Comparison of ENCODE assay signal across 8 cellular contexts in genomic region chr21:17512245-17513213, GRCh38. TPM values are rescaled to one million over a fixed set of nuclear protein-coding genes. Genes with fewer than 3 reads are reported as not detected.
A peak's percentile ranks its signal among the peaks of the same experiment; 100 is the strongest.
DNase-seq lines count a peak whose midpoint lies in the region; ATAC-seq, FAIRE-seq and TF ChIP-seq lines count a peak whose summit lies in the region.

CXADR (plus strand) TSS chr21:17513043; CDS start chr21:17513130, 87 bp downstream.

- peak within 1 kb of the TSS; percentile 81 for H3K4me3 Mint-ChIP-seq in activated CD4-positive, alpha-beta T cell treated with anti-CD3 and anti-CD28 coated beads for 36 hours

- H3K9me3 ChIP-seq in colonic mucosa (no peaks in the 10 kb centered on the region), HepG2 (ENCODE audit: low read length) (no peaks in the 10 kb centered on the region)

- TF ChIP-seq POLR2A in HepG2 (IDR thresholded peaks at IDR 0.05; ENCODE audit: insufficient read depth in 1 of 2, low read depth in 2 of 2, low read length in 2 of 2): peak; percentile 91 to 96

- H2AFZ ChIP-seq in HepG2 (ENCODE audit: low read length): no peak within 1 kb of the TSS

- peaks cover 4% of the 10 kb centered on the region for H3K27me3 ChIP-seq in colonic mucosa
- no peaks in the 10 kb centered on the region; a peak in 1 of 5 replicates for H3K27me3 ChIP-seq in HepG2 (ENCODE audit: control insufficient read depth in 1 of 2, insufficient read depth in 2 of 2, low read length in 2 of 2)

- H3K4me3 ChIP-seq in colonic mucosa (peak within 1 kb of the TSS; percentile 66), HepG2 (replicated peaks in 1 of 3; ENCODE audit: insufficient read depth in 1 of 3, low read depth in 2 of 3, low read length in 3 of 3) (peak within 1 kb of the TSS; percentile 85 to 96 (median 92))

- H4K20me1 ChIP-seq in HepG2 (ENCODE audit: insufficient read depth, low read length): peaks cover 19% of the 10 kb centered on the region

- WGBS in HepG2 (ENCODE audit: low lambda C conversion rate): 2% methylated on average over 21 of the region's 83 CpGs

- intact Hi-C loops in activated CD4-positive, alpha-beta T cell treated with anti-CD3 and anti-CD28 coated beads for 36 hours (cut with DNase I, micrococcal nuclease): loop anchor here (1.0 to 10.0 kb wide), 8 partner anchors 20 to 307 kb away; partner anchors contain the start of genes BTG3 (in 2 of the 2) and C21orf91 (in 1 of the 2)
- intact Hi-C loops in colonic mucosa (cut with DNase I) (no loop called here), HepG2 (cut with micrococcal nuclease; ENCODE audit: unreplicated experiment) (loop anchor here (1.0 to 2.0 kb wide), 6 partner anchors 14 to 125 kb away; no protein-coding TSS in a partner anchor)

- ATAC-seq in GM18502 (IDR thresholded peaks at IDR 0.05; ENCODE audit: poor library complexity, unreplicated experiment) (peak; percentile 94), HG02973 (IDR thresholded peaks at IDR 0.05; ENCODE audit: unreplicated experiment) (peak; percentile 82), HepG2 (peak; percentile 88)
- ATAC-seq in activated CD4-positive, alpha-beta T cell treated with anti-CD3 and anti-CD28 coated beads for 36 hours: peak; percentile 94

- TF ChIP-seq RAD21 in HepG2 (CRISPR knock-in tag; IDR thresholded peaks at IDR 0.05): peak; percentile 78

- H3K9ac ChIP-seq in colonic mucosa (ENCODE audit: low read depth in 2 of 2, low read length in 2 of 2): peak within 1 kb of the TSS; percentile 76 to 92
- H3K9ac ChIP-seq in HepG2 (ENCODE audit: insufficient read depth, low read depth, low read length): peak within 1 kb of the TSS; percentile 86

- H3K4me1 Mint-ChIP-seq in activated CD4-positive, alpha-beta T cell treated with anti-CD3 and anti-CD28 coated beads for 36 hours: peaks cover 18% of the 10 kb centered on the region

- no peaks in the 10 kb centered on the region for H3K9me3 Mint-ChIP-seq in activated CD4-positive, alpha-beta T cell treated with anti-CD3 and anti-CD28 coated beads for 36 hours (ENCODE audit: low read depth)

- peak within 1 kb of the TSS; percentile 79 for H3K27ac ChIP-seq in colonic mucosa
- peak within 1 kb of the TSS; percentile 90 for H3K27ac ChIP-seq in HepG2 (ENCODE audit: extremely low read length, insufficient read depth, low read length)

- CTCF ChIA-PET in activated CD4-positive, alpha-beta T cell treated with anti-CD3 and anti-CD28 coated beads for 36 hours (lab: Charles Lee): interaction anchor here (1.0 to 2.2 kb wide), 5 partner anchors 23 to 148 kb away, joined by 3 to 6 read pairs (median 4); no protein-coding TSS in a partner anchor
- CTCF ChIA-PET in HepG2 (lab: Yijun Ruan, JAX; ENCODE audit: low intra/inter-chr PET ratio, low total read pairs): no interaction called here

- H3K27ac Mint-ChIP-seq in activated CD4-positive, alpha-beta T cell treated with anti-CD3 and anti-CD28 coated beads for 36 hours: peak within 1 kb of the TSS; percentile 62

- DNase-seq in NCI-H2107 (lab: John Stamatoyannopoulos, UW) (peak; percentile 84), colonic mucosa (peak; percentile 91), HepG2 (ENCODE audit: low spot score) (peak; percentile 89), mesenteric fat pad (ENCODE audit: low spot score) (no peak)
- peak; percentile 88 for DNase-seq in activated CD4-positive, alpha-beta T cell treated with anti-CD3 and anti-CD28 coated beads for 36 hours
- peak; percentile 75 to 85 for DNase-seq in stimulated activated CD4-positive, alpha-beta T cell treated with anti-CD3 and anti-CD28 coated beads, Interleukin-4, amount 100 ng/mL, for 4 hours

- FAIRE-seq in HepG2 (lab: Jason Lieb, UNC): no peak

- POLR2A ChIA-PET in activated CD4-positive, alpha-beta T cell treated with anti-CD3 and anti-CD28 coated beads for 36 hours (lab: Charles Lee): interaction anchor here (0.5 kb wide), 1 partner anchor 255 kb away, joined by 4 read pairs; no protein-coding TSS in a partner anchor
- POLR2A ChIA-PET in HepG2 (lab: Yijun Ruan, JAX): interaction anchor here (0.9 to 4.8 kb wide), 17 partner anchors 9 to 99 kb away, joined by 3 to 59 read pairs (median 8); no protein-coding TSS in a partner anchor

- in situ Hi-C loops in HepG2 (cut with HindIII; ENCODE audit: extremely low pct_ligation_motif_present, low pct_unique_long_range_greater_than_20kb): no loop called here

- no peaks in the 10 kb centered on the region for H3K4me1 ChIP-seq in colonic mucosa
- peaks cover 52% of the 10 kb centered on the region for H3K4me1 ChIP-seq in HepG2 (ENCODE audit: insufficient read depth, low read length)

- peaks cover 51% of the 10 kb centered on the region for H3K79me2 ChIP-seq in HepG2 (ENCODE audit: insufficient read depth, low read length)

- H3K4me2 ChIP-seq in HepG2 (ENCODE audit: low read depth, low read length): peak within 1 kb of the TSS; percentile 89

- H3K36me3 Mint-ChIP-seq in activated CD4-positive, alpha-beta T cell treated with anti-CD3 and anti-CD28 coated beads for 36 hours (ENCODE audit: low read depth): no peaks in the 10 kb centered on the region

- TF ChIP-seq CTCF in colonic mucosa (IDR thresholded peaks at IDR 0.05) (peak; percentile 45), HepG2 (CRISPR knock-in tag; IDR thresholded peaks at IDR 0.05) (peak; percentile 81)

- H3K36me3 ChIP-seq in colonic mucosa (no peaks in the 10 kb centered on the region), HepG2 (replicated peaks in 1 of 2; ENCODE audit: control insufficient read depth in 1 of 2, insufficient read depth in 2 of 2, low read length in 2 of 2) (0 out of 5 replicates have a peak, but pooled peaks cover 0 to 7% of the 10 kb centered on the region in 2 experiments)

- H3K27me3 Mint-ChIP-seq in activated CD4-positive, alpha-beta T cell treated with anti-CD3 and anti-CD28 coated beads for 36 hours: peaks cover 24% of the 10 kb centered on the region

- TF ChIP-seq EP300 in HepG2 (IDR thresholded peaks at IDR 0.05; ENCODE audit: low read depth in 2 of 2, low read length in 2 of 2) (peak in 1 of 2 experiments; percentile 29; a peak in 1 of 4 replicates), HepG2 (CRISPR knock-in tag; IDR thresholded peaks at IDR 0.05; ENCODE audit: borderline replicate concordance) (peak; percentile 5; the same call in 1 of the 2 replicates)

- no TSS peak for BruUV-seq in HepG2 (replicated peaks; lab: Mats Ljungman, UMichigan)

TF ChIP-seq in HepG2, 621 proteins besides CTCF, POLR2A, EP300 and RAD21 (continues in another document):
- TF ChIP-seq MBNL3 (CRISPR knock-in tag; conservative IDR thresholded peaks at IDR 0.05) (no peak), KAT7 (CRISPR knock-in tag; IDR thresholded peaks at IDR 0.05; ENCODE audit: borderline replicate concordance) (no peak), JARID2 (CRISPR knock-in tag; IDR thresholded peaks at IDR 0.05; ENCODE audit: insufficient replicate concordance) (no peak), ZNF720 (CRISPR knock-in tag; IDR thresholded peaks at IDR 0.05) (no peak), THRA (CRISPR knock-in tag; IDR thresholded peaks at IDR 0.05; ENCODE audit: borderline replicate concordance) (peak; percentile 48; the same call in 1 of the 2 replicates), ZNF672 (CRISPR knock-in tag; IDR thresholded peaks at IDR 0.05) (no peak), ZNF530 (CRISPR knock-in tag; IDR thresholded peaks at IDR 0.05; ENCODE audit: low read depth) (0 out of 2 replicates have a peak, but pooled peaks have one; percentile 48), THAP8 (CRISPR knock-in tag; IDR thresholded peaks at IDR 0.05; ENCODE audit: borderline replicate concordance) (no peak)

RNA-seq across cellular contexts. Expression of gene CXADR, which starts in this region (rescaled TPM):
- total RNA-seq in activated CD4-positive, alpha-beta T cell treated with anti-CD3 and anti-CD28 coated beads for 36 hours: under 1 TPM; 0.30 to 0.91 TPM
- total RNA-seq in colonic mucosa (10 to 100 TPM; 41.4 to 93.9 TPM), HepG2 (2016; rRNA removed; fragmentation: Illumina TruSeq; extraction: Trizol) (57.0 and 86.8 TPM in 2 replicates), mesenteric fat pad (0.74 TPM)
- total RNA-seq in HepG2 (2016; cell fraction: cytosol; rRNA removed; fragmentation: Illumina TruSeq; extraction: Trizol; ENCODE audit: low read depth): 14.2 and 17.8 TPM in 2 replicates
- total RNA-seq in HepG2 (2016; cell fraction: insoluble cytoplasmic fraction; rRNA removed; fragmentation: Illumina TruSeq; extraction: Trizol): 62.4 and 88.2 TPM in 2 replicates
- 25.0 and 25.5 TPM in 2 replicates for total RNA-seq in HepG2 (2016; cell fraction: membrane; rRNA removed; fragmentation: Illumina TruSeq; extraction: Trizol)
- total RNA-seq in HepG2 (2016; cell fraction: nucleus; rRNA removed; fragmentation: Illumina TruSeq; extraction: Trizol): 97.8 and 106 TPM in 2 replicates
- polyA plus RNA-seq in HepG2 (2011; rRNA removed): 99.1 and 110 TPM in 2 replicates
- 56.1 and 93.3 TPM in 2 replicates for polyA plus RNA-seq in HepG2 (2011; cell fraction: cytosol; rRNA removed)
- 22.6 and 33.0 TPM in 2 replicates for polyA plus RNA-seq in HepG2 (2011; cell fraction: nucleus; rRNA removed)
- 106 and 129 TPM in 2 replicates for polyA plus RNA-seq in HepG2 (2012)
- 4.7 and 5.7 TPM in 2 replicates for polyA plus RNA-seq in HepG2 (2016; cell fraction: cytosol; fragmentation: Illumina TruSeq; extraction: Trizol; ENCODE audit: low read depth)
- 32.4 and 34.8 TPM in 2 replicates for polyA plus RNA-seq in HepG2 (2016; cell fraction: insoluble cytoplasmic fraction; fragmentation: Illumina TruSeq; extraction: Trizol; ENCODE audit: low read depth)
- polyA plus RNA-seq in HepG2 (2016; cell fraction: membrane; fragmentation: Illumina TruSeq; extraction: Trizol; ENCODE audit: low read depth): 8.7 and 9.3 TPM in 2 replicates
- polyA plus RNA-seq in HepG2 (2016; cell fraction: nucleus; fragmentation: Illumina TruSeq; extraction: Trizol; ENCODE audit: insufficient read depth, low read depth): 64.8 and 73.1 TPM in 2 replicates
- 48.0 and 115 TPM in 2 replicates for polyA minus RNA-seq in HepG2 (2011; rRNA and poly(A)+ RNA removed; ENCODE audit: low replicate concordance)
- 120 and 127 TPM in 2 replicates for polyA minus RNA-seq in HepG2 (2011; cell fraction: cytosol; rRNA and poly(A)+ RNA removed)
- polyA minus RNA-seq in HepG2 (2011; cell fraction: nucleus; rRNA and poly(A)+ RNA removed): 218 and 225 TPM in 2 replicates

Comparison
In these comparisons a context has a peak if more than half of its experiments do, and no peak if none do; other contexts are left out.
1. Peak in DNase-seq and ATAC-seq in activated CD4-positive, alpha-beta T cell treated with anti-CD3 and anti-CD28 coated beads for 36 hours; RNA of the gene not detected or under 1 TPM.